Comparison of ENCODE assay signal across 15 cellular contexts in the genomic region with DNA sequence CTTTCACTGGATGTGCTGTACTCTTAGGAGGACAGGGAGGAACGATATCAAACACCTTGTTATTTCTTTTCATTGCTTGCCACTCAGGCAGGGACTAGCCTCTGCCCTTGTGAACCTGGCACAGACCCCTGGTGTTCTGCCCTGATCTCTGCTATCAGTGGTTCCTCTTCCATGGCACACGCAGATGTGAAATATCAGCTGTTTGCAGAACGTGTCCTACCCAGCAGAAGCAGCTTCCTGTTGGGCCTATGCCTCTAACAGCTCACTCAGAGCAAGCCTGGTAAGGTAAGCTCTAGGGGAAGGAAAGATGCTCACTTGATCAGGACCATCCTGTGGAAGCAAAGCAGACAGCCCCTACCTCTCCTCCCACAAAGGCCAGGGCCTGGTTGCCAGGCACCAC. TPM values are rescaled to one million over a fixed set of nuclear protein-coding genes. Genes with fewer than 3 reads are reported as not detected.
A peak's percentile ranks its signal among the peaks of the same experiment; 100 is the strongest.
DNase-seq lines count a peak whose midpoint lies in the region; FAIRE-seq and TF ChIP-seq lines count a peak whose summit lies in the region.
"Had no signal": no experiment of that assay in that cellular context is flagged by ENCODE, and none has a peak within 500 bp of the region (broad histone marks: within the 10 kb centered on the region; RNA-seq: fewer than 3 reads in every experiment).

No MANE protein-coding gene starts in this region.

- H3K4me1 ChIP-seq in Karpas-422 (ENCODE audit: low read length) = peaks cover 13% of the 10 kb centered on the region
- H3K4me1 ChIP-seq in neutrophil (ENCODE audit: control insufficient read depth in 1 of 2, insufficient read depth in 1 of 2, low read depth in 1 of 2, low read length in 1 of 2) = peaks cover 6% of the 10 kb centered on the region in 2 experiments
- no peaks in the 10 kb centered on the region for H3K4me1 ChIP-seq in Peyer's patch
- H3K4me1 ChIP-seq: testis had no signal

- no peaks in the 10 kb centered on the region for H3K27me3 Mint-ChIP-seq in T-helper 1 cell treated with Interleukin-12 subunit alpha and Interleukin-12 subunit beta and Interleukin-4 antibody, amounts not matched to agents 30 μg/mL and 1 μg/mL, for 36 hours (ENCODE audit: low read depth)
- H3K27me3 Mint-ChIP-seq in brain = peaks cover 3% of the 10 kb centered on the region
- H3K27me3 Mint-ChIP-seq in chondrocyte (ENCODE audit: low read depth) = no peaks in the 10 kb centered on the region

- no peak for FAIRE-seq in frontal cortex (lab: Jason Lieb, UNC)

- TF ChIP-seq CTCF in brain (conservative IDR thresholded peaks at IDR 0.05) (no peak), neutrophil (IDR thresholded peaks at IDR 0.05) (no peak), chondrocyte (IDR thresholded peaks at IDR 0.05) (no peak), Peyer's patch (IDR thresholded peaks at IDR 0.05) (no peak)

- no peak for DNase-seq in T-helper 1 cell
- DNase-seq in Karpas-422 = no peak
- no peak for DNase-seq in chondrocyte (ENCODE audit: low spot score)
- no peak for DNase-seq in Peyer's patch
- DNase-seq in frontal cortex (ENCODE audit: low spot score in 2 of 2) = no peak
- DNase-seq: activated CD4-positive, alpha-beta T cell treated with anti-CD3 and anti-CD28 coated beads for 4 hours; activated naive CD4-positive, alpha-beta T cell treated with anti-CD3 and anti-CD28 coated beads, Interleukin-2, amount 50 U/mL, for 16 hours; DMS79 treated with DMSO at 0.1 percent for 48 hours; MG63; NCI-H2081 treated with DMSO at 0.1 percent for 48 hours; NCI-H69; testis had no signal

- no peak overlapping the region for H3K9ac ChIP-seq in Karpas-422 (ENCODE audit: low read length)

- H4K20me1 ChIP-seq in Karpas-422 (ENCODE audit: insufficient read depth, low read depth, low read length) = no peaks in the 10 kb centered on the region

- H3K9me3 Mint-ChIP-seq in T-helper 1 cell treated with Interleukin-12 subunit alpha and Interleukin-12 subunit beta and Interleukin-4 antibody, amounts not matched to agents 30 μg/mL and 1 μg/mL, for 36 hours = no peaks in the 10 kb centered on the region
- H3K9me3 Mint-ChIP-seq in brain (no peaks in the 10 kb centered on the region), chondrocyte (ENCODE audit: low read depth) (no peaks in the 10 kb centered on the region)

- H3K27ac ChIP-seq in Karpas-422 (ENCODE audit: low read length) (peak overlapping the region; percentile 23; the same call in 1 of the 2 replicates), neutrophil (peak overlapping the region; percentile 54), Peyer's patch (no peak overlapping the region)
- H3K27ac ChIP-seq: testis had no signal

- peak overlapping the region; percentile 69 for H3K27ac Mint-ChIP-seq in T-helper 1 cell treated with Interleukin-12 subunit alpha and Interleukin-12 subunit beta and Interleukin-4 antibody, amounts not matched to agents 30 μg/mL and 1 μg/mL, for 36 hours
- H3K27ac Mint-ChIP-seq in brain (peak overlapping the region in 4 of 5 experiments; percentile 23 to 90 (median 58)), chondrocyte (ENCODE audit: unreplicated experiment) (no peak overlapping the region)

- no peak overlapping the region for H3K4me2 ChIP-seq in Karpas-422 (ENCODE audit: low read depth, low read length, poor library complexity, severe bottlenecking)

- H3K79me2 ChIP-seq in Karpas-422 (ENCODE audit: low read length) = peaks cover 18% of the 10 kb centered on the region

- TF ChIP-seq POLR2A in Peyer's patch (IDR thresholded peaks at IDR 0.05) = no peak

- H3K4me3 Mint-ChIP-seq in T-helper 1 cell treated with Interleukin-12 subunit alpha and Interleukin-12 subunit beta and Interleukin-4 antibody, amounts not matched to agents 30 μg/mL and 1 μg/mL, for 36 hours = no peak overlapping the region
- H3K4me3 Mint-ChIP-seq in brain (no peak overlapping the region), chondrocyte (ENCODE audit: unreplicated experiment) (no peak overlapping the region)

- H3K4me3 ChIP-seq in Karpas-422 (ENCODE audit: low read length) (no peak overlapping the region), neutrophil (ENCODE audit: low read depth in 1 of 2, low read length in 1 of 2) (no peak overlapping the region), Peyer's patch (no peak overlapping the region)
- H3K4me3 ChIP-seq: MG63, testis had no signal

- H3K36me3 ChIP-seq in Karpas-422 (ENCODE audit: insufficient read depth, low read length) (no peaks in the 10 kb centered on the region), neutrophil (peaks cover 19% of the 10 kb centered on the region), Peyer's patch (peaks cover 0 to 4% (median 0%) of the 10 kb centered on the region in 3 donors)
- H3K36me3 ChIP-seq: MG63 had no signal

- H3K36me3 Mint-ChIP-seq in T-helper 1 cell treated with Interleukin-12 subunit alpha and Interleukin-12 subunit beta and Interleukin-4 antibody, amounts not matched to agents 30 μg/mL and 1 μg/mL, for 36 hours (ENCODE audit: low read depth) = peaks cover 2% of the 10 kb centered on the region
- H3K36me3 Mint-ChIP-seq in brain (peaks cover 5% of the 10 kb centered on the region), chondrocyte (ENCODE audit: low read depth) (peaks cover 4% of the 10 kb centered on the region)

- H3K27me3 ChIP-seq in Karpas-422 (ENCODE audit: low read length) (no peaks in the 10 kb centered on the region), neutrophil (no peaks in the 10 kb centered on the region), Peyer's patch (no peaks in the 10 kb centered on the region)
- H3K27me3 ChIP-seq: MG63, testis had no signal

- H2AFZ ChIP-seq in Karpas-422 (ENCODE audit: low read length) = no peak overlapping the region

- H3K9me2 ChIP-seq in Karpas-422 (replicated peaks; ENCODE audit: insufficient read depth, low read length) = no peaks in the 10 kb centered on the region

- no peaks in the 10 kb centered on the region for H3K9me3 ChIP-seq in Karpas-422 (ENCODE audit: low read length)
- H3K9me3 ChIP-seq in neutrophil = no peaks in the 10 kb centered on the region
- no peaks in the 10 kb centered on the region for H3K9me3 ChIP-seq in Peyer's patch
- H3K9me3 ChIP-seq: MG63, testis had no signal

- H3K4me1 Mint-ChIP-seq in T-helper 1 cell treated with Interleukin-12 subunit alpha and Interleukin-12 subunit beta and Interleukin-4 antibody, amounts not matched to agents 30 μg/mL and 1 μg/mL, for 36 hours (ENCODE audit: low read depth) = peaks cover 14% of the 10 kb centered on the region
- H3K4me1 Mint-ChIP-seq in brain = peaks cover 13% of the 10 kb centered on the region
- H3K4me1 Mint-ChIP-seq in chondrocyte (ENCODE audit: low read depth) = no peaks in the 10 kb centered on the region

RNA-seq across cellular contexts. Expression of a gene that starts 41.1 kb away (rescaled TPM):
- 12.9 and 34.8 TPM in 2 replicates for total RNA-seq in Karpas-422 (2014; rRNA removed; shearing (Covaris generic); ENCODE audit: low replicate concordance)
- polyA plus RNA-seq in brain (ENCODE audit: insufficient read depth, low read depth, low replicate concordance) = 38.7 TPM
- total RNA-seq in chondrocyte (14.4 to 22.4 TPM (median 16.3 TPM) in 3 replicates), Peyer's patch (10 to 100 TPM in 3 of 4 donors, 1 to 10 TPM in 1; 9.9 to 40.7 (median 24.6) TPM), frontal cortex (57.9 TPM)

RNA-seq across cellular contexts. Expression of a gene that starts 46.2 kb away (rescaled TPM):
- 9.3 and 10.7 TPM in 2 replicates for total RNA-seq in Karpas-422 (2014; rRNA removed; shearing (Covaris generic); ENCODE audit: low replicate concordance)
- 12.6 TPM for polyA plus RNA-seq in brain (ENCODE audit: insufficient read depth, low read depth, low replicate concordance)
- total RNA-seq in chondrocyte = 13.4 to 16.8 TPM (median 14.4 TPM) in 3 replicates
- 10 to 100 TPM; 15.2 to 29.9 (median 24.0) TPM for total RNA-seq in Peyer's patch
- total RNA-seq in frontal cortex = 3.7 TPM

RNA-seq across cellular contexts. Expression of a gene that starts 46.5 kb away (rescaled TPM):
- 0.52 and 1.1 TPM in 2 replicates for total RNA-seq in Karpas-422 (2014; rRNA removed; shearing (Covaris generic); ENCODE audit: low replicate concordance)
- polyA plus RNA-seq in brain (ENCODE audit: insufficient read depth, low read depth, low replicate concordance) = 1.8 TPM
- total RNA-seq in chondrocyte = 1.8 to 3.1 TPM (median 2.3 TPM) in 3 replicates
- 1 to 10 TPM in 1 of 4 donors, under 1 TPM in 2, not detected in 1; 0.35 to 7.4 (median 0.94) TPM for total RNA-seq in Peyer's patch
- 4.5 TPM for total RNA-seq in frontal cortex

Comparison
In these comparisons a context has a peak if more than half of its experiments do, and no peak if none do; other contexts are left out.
1. H3K27ac ChIP-seq: peak in Karpas-422 (single experiment) and neutrophil (single experiment); none in Peyer's patch (0 of 4).